Comparison of ENCODE assay signal across 12 cellular contexts in genomic region chr10:95474228-95475002, GRCh38.
DNase-seq lines count a peak whose midpoint lies in the region; ATAC-seq, FAIRE-seq and TF ChIP-seq lines count a peak whose summit lies in the region.
"Had no signal": no experiment of that assay in that cellular context is flagged by ENCODE, and none has a peak within 500 bp of the region (broad histone marks: within the 10 kb centered on the region; RNA-seq: fewer than 3 reads in every experiment).

No MANE protein-coding gene starts in this region.

- H3K4me1 ChIP-seq in adipocyte (ENCODE audit: control insufficient read depth, insufficient read depth, low read length) (peaks cover 52% of the 10 kb centered on the region), cardiac muscle cell (ENCODE audit: low read depth) (peaks cover 58% of the 10 kb centered on the region)
- H3K4me1 ChIP-seq: SJSA1 had no signal

- ATAC-seq in stimulated activated naive CD8-positive, alpha-beta T cell treated with anti-CD3 and anti-CD28 coated beads, Interleukin-15, amount 100 ng/mL, for 72 hours, result no peak

- no peaks in the 10 kb centered on the region for H3K4me1 Mint-ChIP-seq in stimulated activated naive CD8-positive, alpha-beta T cell treated with anti-CD3 and anti-CD28 coated beads, Interleukin-15, amount 100 ng/mL, for 72 hours

- H3K9me3 ChIP-seq in adipocyte (ENCODE audit: control insufficient read depth, low read length) (no peaks in the 10 kb centered on the region), cardiac muscle cell (ENCODE audit: low read depth) (no peaks in the 10 kb centered on the region)
- H3K9me3 ChIP-seq: SJSA1 had no signal

- no peak for TF ChIP-seq CTCF in cardiac muscle cell (IDR thresholded peaks at IDR 0.05; ENCODE audit: low read depth, low read length)

- no peaks in the 10 kb centered on the region for H3K9me3 Mint-ChIP-seq in stimulated activated naive CD8-positive, alpha-beta T cell treated with anti-CD3 and anti-CD28 coated beads, Interleukin-15, amount 100 ng/mL, for 72 hours

- no peak overlapping the region for H3K4me3 Mint-ChIP-seq in stimulated activated naive CD8-positive, alpha-beta T cell treated with anti-CD3 and anti-CD28 coated beads, Interleukin-15, amount 100 ng/mL, for 72 hours

- no peaks in the 10 kb centered on the region for H3K27me3 Mint-ChIP-seq in stimulated activated naive CD8-positive, alpha-beta T cell treated with anti-CD3 and anti-CD28 coated beads, Interleukin-15, amount 100 ng/mL, for 72 hours

- H3K4me3 ChIP-seq in adipocyte (ENCODE audit: low read length), result peak overlapping the region; percentile 65
- no peak overlapping the region for H3K4me3 ChIP-seq in cardiac muscle cell
- H3K4me3 ChIP-seq in skeletal muscle cell (ENCODE audit: low read depth, low read length), result no peak overlapping the region
- H3K4me3 ChIP-seq: SJSA1 had no signal

- peak overlapping the region; percentile 80 for H3K9ac ChIP-seq in adipocyte (ENCODE audit: low read length)

- no peak for DNase-seq in GM19239 (ENCODE audit: insufficient read length, low spot score)
- DNase-seq in adipocyte (ENCODE audit: low read depth), result peak; percentile 79
- peak in 1 of 2 donors; percentile 65 for DNase-seq in cardiac muscle cell (ENCODE audit: low read depth in 1 of 2, low spot score in 1 of 2)
- peak; percentile 30 for DNase-seq in skeletal muscle cell (ENCODE audit: low read depth)
- no peak for DNase-seq in stimulated activated naive CD8-positive, alpha-beta T cell treated with anti-CD3 and anti-CD28 coated beads, Interleukin-15, amount 100 ng/mL, for 72 hours
- DNase-seq in SKM-1 (lab: John Stamatoyannopoulos, UW; ENCODE audit: unreplicated experiment), result no peak
- DNase-seq in activated CD4-positive, alpha-beta T cell treated with anti-CD3 and anti-CD28 coated beads for 1 hour, result no peak
- DNase-seq in GDM1 (lab: John Stamatoyannopoulos, UW), result no peak
- DNase-seq: activated T-cell treated with anti-CD3 and anti-CD28 coated beads, Interleukin-2, amount 50 U/mL, for 48 hours; DND-41; stimulated activated CD4-positive, alpha-beta T cell treated with anti-CD3 and anti-CD28 coated beads, Interleukin-4, amount 100 ng/mL, for 4 hours had no signal

- no peaks in the 10 kb centered on the region for H3K36me3 ChIP-seq in adipocyte (ENCODE audit: control insufficient read depth, insufficient read depth, low read length, severe bottlenecking)
- H3K36me3 ChIP-seq in cardiac muscle cell, result no peaks in the 10 kb centered on the region
- H3K36me3 ChIP-seq: SJSA1 had no signal

- FAIRE-seq in GM19239 (lab: Jason Lieb, UNC), result peak; percentile 47

- H3K27ac ChIP-seq in cardiac muscle cell, result peak overlapping the region; percentile 72
- H3K27ac ChIP-seq: SJSA1 had no signal

- no peak overlapping the region for H3K27ac Mint-ChIP-seq in stimulated activated naive CD8-positive, alpha-beta T cell treated with anti-CD3 and anti-CD28 coated beads, Interleukin-15, amount 100 ng/mL, for 72 hours

- H3K27me3 ChIP-seq in adipocyte (replicated peaks; ENCODE audit: control insufficient read depth, insufficient read depth, low read length) (no peaks in the 10 kb centered on the region), cardiac muscle cell (no peaks in the 10 kb centered on the region)
- H3K27me3 ChIP-seq: SJSA1 had no signal

Comparison
In these comparisons a context has a peak if more than half of its experiments do, and no peak if none do; other contexts are left out.
1. DNase-seq: peak in adipocyte (single experiment) and skeletal muscle cell (single experiment); none in GM19239 (single experiment), stimulated activated naive CD8-positive, alpha-beta T cell treated with anti-CD3 and anti-CD28 coated beads, Interleukin-15, amount 100 ng/mL, for 72 hours (0 of 2), SKM-1 (single experiment), activated CD4-positive, alpha-beta T cell treated with anti-CD3 and anti-CD28 coated beads for 1 hour (single experiment) and GDM1 (single experiment).